In genomic region chr6:56730663-56731529, GRCh38 we compare ENCODE assay signal across 12 cellular contexts.
DNase-seq lines count a peak whose midpoint lies in the region; ATAC-seq, FAIRE-seq and TF ChIP-seq lines count a peak whose summit lies in the region.
"Had no signal": no experiment of that assay in that cellular context is flagged by ENCODE, and none has a peak within 500 bp of the region (broad histone marks: within the 10 kb centered on the region; RNA-seq: fewer than 3 reads in every experiment).

No MANE protein-coding gene starts in this region.

- intact Hi-C loops in lower leg skin (cut with DNase I; ENCODE audit: low total_unique reads): no loop called here

- 49 to 51% methylated on average over 5 of the region's 5 CpGs for WGBS in lower leg skin, 2 donors

- no peak for TF ChIP-seq CTCF in BJ (IDR thresholded peaks at IDR 0.05; ENCODE audit: insufficient read depth, low read depth, low read length)
- no peak for TF ChIP-seq CTCF in omental fat pad (IDR thresholded peaks at IDR 0.05)
- TF ChIP-seq CTCF in lower leg skin (IDR thresholded peaks at IDR 0.05): no peak

- POLR2A ChIA-PET in BJ (lab: Charles Lee): no interaction called here

- DNase-seq in BJ (ENCODE audit: low read depth) (peak; percentile 44), RCC 7860 (ENCODE audit: low spot score) (peak; percentile 66), fibroblast of gingiva (ENCODE audit: low read depth) (peak; percentile 39), omental fat pad (ENCODE audit: low spot score) (no peak), COR-L47 (lab: John Stamatoyannopoulos, UW) (no peak), lower leg skin (ENCODE audit: low spot score in 2 of 2) (no peak), activated T-cell treated with anti-CD3 and anti-CD28 coated beads for 4 hours (no peak)
- no peak for DNase-seq in activated CD4-positive, alpha-beta T cell treated with anti-CD3 and anti-CD28 coated beads, Interleukin-2, amount 50 U/mL, for 1 hour
- DNase-seq: activated CD8-positive, alpha-beta memory T cell treated with anti-CD3 and anti-CD28 coated beads, Interleukin-2, amount 10 ng/mL, durations not matched to agents 7 days and 5 days; stimulated activated CD8-positive, alpha-beta memory T cell treated with anti-CD3 and anti-CD28 coated beads, Interleukin-4, amount 100 ng/mL, for 48 hours had no signal

- peak; percentile 55 for ATAC-seq in omental fat pad (ENCODE audit: low FRiP score)
- ATAC-seq: activated CD8-positive, alpha-beta memory T cell treated with anti-CD3 and anti-CD28 coated beads, Interleukin-2, amount 10 ng/mL, durations not matched to agents 7 days and 5 days; sciatic nerve had no signal

- TF ChIP-seq POLR2A in lower leg skin (IDR thresholded peaks at IDR 0.05): no peak

- H3K27me3 ChIP-seq in BJ (ENCODE audit: control insufficient read depth, insufficient read depth, low read length): no peaks in the 10 kb centered on the region

- H3K36me3 ChIP-seq in BJ (ENCODE audit: control insufficient read depth, insufficient read depth, low read length): no peaks in the 10 kb centered on the region

- H3K4me3 ChIP-seq in BJ (ENCODE audit: low read depth, low read length): no peak overlapping the region
- H3K4me3 ChIP-seq in lower leg skin (ENCODE audit: low read depth, poor library complexity, severe bottlenecking): no peak overlapping the region

- peak; percentile 91 for FAIRE-seq in RCC 7860 (lab: Jason Lieb, UNC)
- FAIRE-seq: H1 had no signal

- CTCF ChIA-PET in BJ (lab: Yijun Ruan, JAX): no interaction called here

Comparison
In these comparisons a context has a peak if more than half of its experiments do, and no peak if none do; other contexts are left out.
1. DNase-seq: peak in BJ (single experiment), RCC 7860 (single experiment) and fibroblast of gingiva (single experiment); none in omental fat pad (single experiment), COR-L47 (single experiment), lower leg skin (0 of 2), activated T-cell treated with anti-CD3 and anti-CD28 coated beads for 4 hours (single experiment) and activated CD4-positive, alpha-beta T cell treated with anti-CD3 and anti-CD28 coated beads, Interleukin-2, amount 50 U/mL, for 1 hour (single experiment).